14 cellular contexts compared by ENCODE assay signal in the genomic region with DNA sequence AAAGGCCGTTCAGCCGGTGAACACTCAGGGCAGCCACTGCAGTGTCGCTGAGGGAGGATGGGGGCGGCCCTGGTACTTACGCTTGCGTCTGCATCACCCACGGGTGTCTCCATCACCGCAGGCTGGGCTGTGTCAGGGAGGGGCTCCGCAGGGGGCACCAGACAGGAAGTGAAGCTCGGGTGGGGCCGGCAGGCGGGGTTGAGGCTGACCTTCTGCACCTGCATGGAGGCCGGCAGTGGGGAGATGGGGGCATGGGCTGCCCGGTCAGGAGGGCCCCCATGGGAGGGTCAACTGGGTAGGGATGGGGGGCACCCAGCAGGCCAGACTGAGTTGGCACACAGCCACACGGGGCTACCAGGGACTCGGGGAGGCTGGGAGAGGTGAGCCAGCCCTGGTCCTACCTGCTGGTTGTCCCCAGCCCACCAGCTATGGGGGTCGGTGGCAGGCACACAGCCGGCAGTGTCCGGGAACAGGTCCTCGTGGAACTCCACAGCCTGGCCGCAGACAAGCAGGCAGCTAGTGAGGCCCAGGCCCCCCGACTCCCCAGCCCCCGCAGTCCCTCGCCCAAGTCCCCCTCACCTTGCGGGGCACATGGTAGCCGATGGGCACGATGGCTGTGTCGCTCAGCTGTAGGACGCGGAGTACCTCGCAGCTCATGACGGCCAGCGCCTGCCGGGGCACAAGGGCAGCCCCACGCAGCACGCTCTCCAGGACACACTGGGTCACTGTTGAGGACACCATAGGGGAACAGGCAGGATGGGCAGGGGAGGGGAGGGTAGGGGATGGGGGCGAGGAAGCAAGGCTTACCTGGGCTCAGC.
"Had no signal": no experiment of that assay in that cellular context is flagged by ENCODE, and none has a peak within 500 bp of the region (broad histone marks: within the 10 kb centered on the region; RNA-seq: fewer than 3 reads in every experiment).

No MANE protein-coding gene starts in this region.

- H3K27ac ChIP-seq: ascending aorta, breast epithelium, neural progenitor cell, ovary had no signal

- H2AFZ ChIP-seq: neural progenitor cell had no signal

- H3K4me1 Mint-ChIP-seq: activated naive CD4-positive, alpha-beta T cell treated with anti-CD3 and anti-CD28 coated beads, Interleukin-2, amount 10 ng/mL, durations not matched to agents 7 days and 5 days had no signal

- H3K4me2 ChIP-seq: neural progenitor cell had no signal

- H3K9me3 ChIP-seq: ascending aorta, breast epithelium, ovary had no signal

- H3K4me1 ChIP-seq: neural progenitor cell had no signal

- H3K27me3 Mint-ChIP-seq: activated naive CD4-positive, alpha-beta T cell treated with anti-CD3 and anti-CD28 coated beads, Interleukin-2, amount 10 ng/mL, durations not matched to agents 7 days and 5 days had no signal

- H3K9me3 Mint-ChIP-seq: activated naive CD4-positive, alpha-beta T cell treated with anti-CD3 and anti-CD28 coated beads, Interleukin-2, amount 10 ng/mL, durations not matched to agents 7 days and 5 days; neural progenitor cell; T-helper 2 cell treated with Interferon-gamma antibody and Interleukin-4, amounts not matched to agents 5 μg/mL and 100 μg/mL, for 36 hours had no signal

- H3K27me3 ChIP-seq: ascending aorta, breast epithelium, neural progenitor cell, ovary had no signal

- H3K4me3 Mint-ChIP-seq: activated naive CD4-positive, alpha-beta T cell treated with anti-CD3 and anti-CD28 coated beads, Interleukin-2, amount 10 ng/mL, durations not matched to agents 7 days and 5 days; neural progenitor cell; T-helper 2 cell treated with Interferon-gamma antibody and Interleukin-4, amounts not matched to agents 5 μg/mL and 100 μg/mL, for 36 hours had no signal

- H3K36me3 ChIP-seq: breast epithelium, neural progenitor cell, ovary had no signal

- H3K9ac ChIP-seq: neural progenitor cell had no signal

- DNase-seq: activated CD4-positive, alpha-beta T cell treated with anti-CD3 and anti-CD28 coated beads, Interleukin-2, amount 50 U/mL, for 1 hour; activated naive CD4-positive, alpha-beta T cell treated with anti-CD3 and anti-CD28 coated beads, Interleukin-2, amount 10 ng/mL, durations not matched to agents 7 days and 5 days; activated T-cell treated with anti-CD3 and anti-CD28 coated beads for 4 hours; cerebellar nuclear complex; effector CD8-positive, alpha-beta T cell; foreskin fibroblast; kidney glomerular epithelial cell; stimulated activated CD4-positive, alpha-beta T cell treated with anti-CD3 and anti-CD28 coated beads, Interleukin-12 subunit alpha, Interleukin-12 subunit beta, amount 100 ng/mL, for 4 hours; stimulated activated CD4-positive, alpha-beta T cell treated with anti-CD3 and anti-CD28 coated beads, Interleukin-2, amount 100 ng/mL, for 24 hours had no signal

- H3K4me3 ChIP-seq: ascending aorta, breast epithelium, neural progenitor cell, ovary had no signal

- H3K27ac Mint-ChIP-seq: activated naive CD4-positive, alpha-beta T cell treated with anti-CD3 and anti-CD28 coated beads, Interleukin-2, amount 10 ng/mL, durations not matched to agents 7 days and 5 days; neural progenitor cell; T-helper 2 cell treated with Interferon-gamma antibody and Interleukin-4, amounts not matched to agents 5 μg/mL and 100 μg/mL, for 36 hours had no signal
